18 cellular contexts compared by ENCODE assay signal in genomic region chr3:153379516-153379915, GRCh38.
A peak's percentile ranks its signal among the peaks of the same experiment; 100 is the strongest.
DNase-seq lines count a peak whose midpoint lies in the region; ATAC-seq and TF ChIP-seq lines count a peak whose summit lies in the region.
"Had no signal": no experiment of that assay in that cellular context is flagged by ENCODE, and none has a peak within 500 bp of the region (broad histone marks: within the 10 kb centered on the region; RNA-seq: fewer than 3 reads in every experiment).

No MANE protein-coding gene starts in this region.

- intact Hi-C loops in PC-3 (cut with micrococcal nuclease) = loop anchor here (5.0 kb wide), 1 partner anchor 518 kb away; no protein-coding TSS in a partner anchor

- BruUV-seq in PC-3 (replicated peaks; lab: Mats Ljungman, UMichigan) = no TSS peak

- H3K4me3 ChIP-seq in PC-3 (ENCODE audit: low read length) (no peak overlapping the region), epithelial cell of proximal tubule (ENCODE audit: low read depth, low read length) (no peak overlapping the region)
- H3K4me3 ChIP-seq: BLaER1, GM12878, K562 had no signal

- no peaks in the 10 kb centered on the region for H3K27me3 ChIP-seq in PC-3 (ENCODE audit: low read length)
- H3K27me3 ChIP-seq: BLaER1 had no signal

- no peak overlapping the region for H3K27ac ChIP-seq in PC-3 (ENCODE audit: low read length)
- H3K27ac ChIP-seq: BLaER1, HL-60 had no signal

- no peak overlapping the region for H3K4me2 ChIP-seq in PC-3 (ENCODE audit: low read length)
- H3K4me2 ChIP-seq: BLaER1 had no signal

- POLR2A ChIA-PET in PC-3 (lab: Charles Lee; ENCODE audit: unreplicated experiment) = no interaction called here

- H3K79me2 ChIP-seq in PC-3 (ENCODE audit: low read length) = no peaks in the 10 kb centered on the region

- no peak for TF ChIP-seq CTCF in PC-3 (conservative IDR thresholded peaks at IDR 0.05; ENCODE audit: low read depth, low read length)
- no peak for TF ChIP-seq CTCF in epithelial cell of proximal tubule (conservative IDR thresholded peaks at IDR 0.05; ENCODE audit: low read depth, low read length)

- DNase-seq in EH (ENCODE audit: low read depth) (peak; percentile 67), PC-3 (peak; percentile 12), epithelial cell of proximal tubule (ENCODE audit: low read depth) (peak; percentile 6), non-pigmented ciliary epithelial cell (ENCODE audit: low read depth) (peak; percentile 17), NCI-H82 (lab: John Stamatoyannopoulos, UW) (no peak), hypothalamus (lab: John Stamatoyannopoulos, UW) (no peak), NCI-H1930 (lab: John Stamatoyannopoulos, UW) (no peak)
- DNase-seq: NCI-H1092 treated with DMSO at 0.1 percent for 48 hours, NCI-H1694 treated with DMSO at 0.1 percent for 48 hours, NCI-H446, NCI-H748 treated with DMSO at 0.1 percent for 48 hours, Right ventricle myocardium superior had no signal

- no peak overlapping the region for H3K9ac ChIP-seq in PC-3 (ENCODE audit: low read length)
- H3K9ac ChIP-seq: BLaER1 had no signal

- H3F3A ChIP-seq in PC-3 (ENCODE audit: low read length, unreplicated experiment) = no peaks in the 10 kb centered on the region

- H3K9me2 ChIP-seq in PC-3 (replicated peaks; ENCODE audit: low read length) = no peaks in the 10 kb centered on the region

- ATAC-seq in PC-3 = no peak
- no peak for ATAC-seq in HG02870 (IDR thresholded peaks at IDR 0.05; ENCODE audit: unreplicated experiment)
- ATAC-seq: GM12878, HCT116, K562 had no signal

- H4K20me1 ChIP-seq in PC-3 (ENCODE audit: low read length) = no peaks in the 10 kb centered on the region
- H4K20me1 ChIP-seq: BLaER1 had no signal

- no peaks in the 10 kb centered on the region for H3K36me3 ChIP-seq in PC-3 (ENCODE audit: low read depth, low read length)
- H3K36me3 ChIP-seq: BLaER1 had no signal

- H3K9me3 ChIP-seq in PC-3 (ENCODE audit: low read length) = no peaks in the 10 kb centered on the region
- H3K9me3 ChIP-seq: BLaER1 had no signal

- no peaks in the 10 kb centered on the region for H3K4me1 ChIP-seq in PC-3 (ENCODE audit: insufficient read depth, low read length)
- H3K4me1 ChIP-seq: BLaER1 had no signal

- H2AFZ ChIP-seq in PC-3 (ENCODE audit: low read length) = no peak overlapping the region

- CTCF ChIA-PET in PC-3 (lab: Charles Lee) = no interaction called here

Comparison
In these comparisons a context has a peak if more than half of its experiments do, and no peak if none do; other contexts are left out.
1. DNase-seq: peak in EH (single experiment), PC-3 (single experiment), epithelial cell of proximal tubule (single experiment) and non-pigmented ciliary epithelial cell (single experiment); none in NCI-H82 (single experiment), hypothalamus (0 of 51) and NCI-H1930 (0 of 2).